8 cellular contexts compared by ENCODE assay signal in genomic region chr6:155495011-155495768, GRCh38. TPM values are rescaled to one million over a fixed set of nuclear protein-coding genes. Genes with fewer than 3 reads are reported as not detected.
DNase-seq lines count a peak whose midpoint lies in the region; FAIRE-seq and TF ChIP-seq lines count a peak whose summit lies in the region.

No MANE protein-coding gene starts in this region.

- CTCF ChIA-PET in BJ (lab: Yijun Ruan, JAX): interaction anchor here (0.5 to 7.6 kb wide), 16 partner anchors 9 to 1333 kb away, joined by 3 to 75 read pairs (median 3); no protein-coding TSS in a partner anchor
- CTCF ChIA-PET in H1 (lab: Charles Lee; ENCODE audit: partially characterized antibody): interaction anchor here (0.7 to 5.6 kb wide), 38 partner anchors 8 to 864 kb away, joined by 3 to 64 read pairs (median 4); partner anchors contain the start of gene NOX3
- CTCF ChIA-PET in GM10248 (lab: Yijun Ruan, JAX): interaction anchor here (0.7 to 2.2 kb wide), 3 partner anchors 10 to 168 kb away, joined by 3 to 5 read pairs (median 4); no protein-coding TSS in a partner anchor

- H3K18ac ChIP-seq in H1 (ENCODE audit: extremely low read depth, low read length): no peak overlapping the region

- H3K23me2 ChIP-seq in H1 (ENCODE audit: low read depth, low read length): no peaks in the 10 kb centered on the region

- no peaks in the 10 kb centered on the region; a peak in 1 of 7 replicates for H3K4me1 ChIP-seq in H1 (replicated peaks in 1 of 4; ENCODE audit: control insufficient read depth in 3 of 4, insufficient read depth in 4 of 4, low read length in 3 of 4)

- TF ChIP-seq CTCF in BJ (IDR thresholded peaks at IDR 0.05; ENCODE audit: insufficient read depth, low read depth, low read length) (peak; percentile 74), H1 (IDR thresholded peaks at IDR 0.05; ENCODE audit: control extremely low read depth in 1 of 3, insufficient read depth in 1 of 3, low read depth in 1 of 3, low read length in 3 of 3) (peak; percentile 73 to 82 (median 79)), GM10248 (IDR thresholded peaks at IDR 0.05; ENCODE audit: control extremely low read depth, extremely low read depth, low read depth, missing control alignments) (no peak)

- H3K9ac ChIP-seq in H1 (replicated peaks in 1 of 4; ENCODE audit: extremely low read depth in 1 of 4, low read depth in 3 of 4, low read length in 3 of 4): no peak overlapping the region

- POLR2A ChIA-PET in BJ (lab: Charles Lee) (interaction anchor here (0.5 kb wide), 1 partner anchor 14 kb away, joined by 4 read pairs; no protein-coding TSS in a partner anchor), H1 (lab: Charles Lee; ENCODE audit: partially characterized antibody) (interaction anchor here (1.1 kb wide), 1 partner anchor 25 kb away, joined by 3 read pairs; no protein-coding TSS in a partner anchor), GM10248 (lab: Yijun Ruan, JAX) (no interaction called here)

- H4K8ac ChIP-seq in H1 (ENCODE audit: extremely low read depth, insufficient read depth, low read length): no peak overlapping the region

- no peaks in the 10 kb centered on the region for H3K79me1 ChIP-seq in H1 (ENCODE audit: low read depth, low read length)

- no peak overlapping the region for H3K27ac ChIP-seq in H1 (ENCODE audit: low read depth, low read length)

- H3K4ac ChIP-seq in H1 (replicated peaks; ENCODE audit: insufficient read length, low read depth, low read length): no peak overlapping the region

- DNase-seq in BJ (ENCODE audit: low read depth) (peak; percentile 55), NCI-H1694 treated with DMSO at 0.1 percent for 48 hours (lab: John Stamatoyannopoulos, UW) (peak; percentile 10), H1 (ENCODE audit: low read depth in 1 of 2, low spot score in 2 of 2) (peak; percentile 53 to 59), myocyte (ENCODE audit: low read depth) (peak; percentile 47), NCI-H187 treated with DMSO at 0.1 percent for 48 hours (lab: John Stamatoyannopoulos, UW) (no peak), GM10248 (ENCODE audit: extremely low spot score) (no peak), SIG-M5 (lab: John Stamatoyannopoulos, UW) (no peak)
- DNase-seq in stimulated activated CD4-positive, alpha-beta T cell treated with anti-CD3 and anti-CD28 coated beads, Interleukin-2, amount 100 ng/mL, for 48 hours: no peak

- H4K91ac ChIP-seq in H1 (replicated peaks; ENCODE audit: insufficient read length, low read length): no peak overlapping the region

- no peak overlapping the region for H2BK15ac ChIP-seq in H1 (ENCODE audit: low read length)

- H3K79me2 ChIP-seq in H1 (ENCODE audit: control insufficient read depth in 1 of 2, insufficient read depth in 2 of 2, low read length in 2 of 2): no peaks in the 10 kb centered on the region

- TF ChIP-seq RAD21 in H1 (IDR thresholded peaks at IDR 0.05 in 1 of 2, conservative IDR thresholded peaks at IDR 0.05 in 1 of 2; ENCODE audit: low read depth in 2 of 2, low read length in 2 of 2): peak; percentile 97

- no peak overlapping the region for H2BK12ac ChIP-seq in H1 (ENCODE audit: low read depth, low read length)

- WGBS in H1 (ENCODE audit: extremely low coverage in 1 of 2, insufficient coverage in 1 of 2, insufficient read length in 1 of 2, insufficient replicate concordance in 2 of 2, low coverage in 1 of 2, low lambda C conversion rate in 2 of 2, missing lambda C conversion rate in 1 of 2), 2 experiments: 76% methylated on average over 10 of the region's 11 CpGs; no CpG with 5 or more reads in 1 of the 2 experiments

- no peak for TF ChIP-seq POLR2A in H1 (IDR thresholded peaks at IDR 0.05; ENCODE audit: control extremely low read depth in 1 of 2, low read depth in 2 of 2, low read length in 2 of 2)

- H3K36me3 ChIP-seq in BJ (ENCODE audit: control insufficient read depth, insufficient read depth, low read length) (no peaks in the 10 kb centered on the region; the same call in 1 of the 2 replicates), H1 (ENCODE audit: control insufficient read depth in 2 of 4, insufficient read depth in 4 of 4, low read length in 3 of 4) (no peaks in the 10 kb centered on the region)

- peaks cover 0 to 3% of the 10 kb centered on the region in 2 experiments; a peak in 1 of 4 replicates for H3K9me3 ChIP-seq in H1 (ENCODE audit: insufficient read depth in 2 of 2, low read depth in 1 of 2, low read length in 1 of 2)

- H2AK5ac ChIP-seq in H1 (ENCODE audit: low read depth, low read length): no peak overlapping the region

- no peak for TF ChIP-seq EP300 in H1 (IDR thresholded peaks at IDR 0.05; ENCODE audit: borderline replicate concordance in 1 of 2, low read depth in 2 of 2, low read length in 2 of 2)

- H3K4me3 ChIP-seq in BJ (ENCODE audit: low read depth, low read length): no peak overlapping the region
- H3K4me3 ChIP-seq in H1 (ENCODE audit: extremely low read depth in 1 of 4, insufficient read depth in 2 of 4, low read depth in 3 of 4, low read length in 4 of 4): no peak overlapping the region

- H2AFZ ChIP-seq in H1 (ENCODE audit: low read length): peak overlapping the region; percentile 98

- no peak overlapping the region for H2BK120ac ChIP-seq in H1 (replicated peaks; ENCODE audit: low read depth, low read length)

- no peak overlapping the region for H3K14ac ChIP-seq in H1 (ENCODE audit: insufficient read length)

- no peak overlapping the region for H2BK5ac ChIP-seq in H1 (ENCODE audit: low read depth, low read length)

- H3K56ac ChIP-seq in H1 (replicated peaks; ENCODE audit: insufficient read length, low read depth, low read length): no peak overlapping the region

- H2BK20ac ChIP-seq in H1 (ENCODE audit: low read length): no peak overlapping the region

- FAIRE-seq in H1 (lab: Jason Lieb, UNC): no peak

- H3K23ac ChIP-seq in H1 (ENCODE audit: insufficient read length): no peak overlapping the region

- H4K20me1 ChIP-seq in H1 (replicated peaks in 1 of 2; ENCODE audit: control insufficient read depth in 1 of 2, insufficient read depth in 2 of 2, low read length in 2 of 2): no peaks in the 10 kb centered on the region

- H4K5ac ChIP-seq in H1 (ENCODE audit: insufficient read length, low read depth, low read length): no peak overlapping the region

- no peak overlapping the region for H3K4me2 ChIP-seq in H1 (ENCODE audit: insufficient read depth in 1 of 2, low read depth in 2 of 2, low read length in 2 of 2)

- no peaks in the 10 kb centered on the region for H3K27me3 ChIP-seq in BJ (ENCODE audit: control insufficient read depth, insufficient read depth, low read length)
- no peaks in the 10 kb centered on the region for H3K27me3 ChIP-seq in H1 (replicated peaks in 1 of 4; ENCODE audit: control insufficient read depth in 3 of 4, extremely low read depth in 1 of 4, insufficient read depth in 3 of 4, low read length in 3 of 4)

TF ChIP-seq in H1, 55 proteins besides CTCF, POLR2A, EP300 and RAD21 (continues in another document):
- TF ChIP-seq HDAC2 (IDR thresholded peaks at IDR 0.05; ENCODE audit: borderline replicate concordance in 1 of 2, low read depth in 2 of 2, low read length in 2 of 2) (no peak), SIRT6 (IDR thresholded peaks at IDR 0.05; ENCODE audit: low read length) (no peak), EZH2 (IDR thresholded peaks at IDR 0.05; ENCODE audit: low read depth, low read length, severe bottlenecking) (no peak), TAF7 (optimal IDR thresholded peaks at IDR 0.05; ENCODE audit: borderline replicate concordance, low read depth, low read length) (no peak), SAP30 (IDR thresholded peaks at IDR 0.05; ENCODE audit: insufficient read depth, insufficient replicate concordance, low read length) (no peak), SP4 (IDR thresholded peaks at IDR 0.05; ENCODE audit: low read length) (no peak), JUND (IDR thresholded peaks at IDR 0.05; ENCODE audit: low read length) (no peak), SP1 (IDR thresholded peaks at IDR 0.05; ENCODE audit: low read depth, low read length) (no peak), POLR2AphosphoS5 (IDR thresholded peaks at IDR 0.05; ENCODE audit: low read depth, low read length) (no peak), YY1 (IDR thresholded peaks at IDR 0.05; ENCODE audit: low read depth, low read length) (peak; percentile 84; the same call in 1 of the 2 replicates)

RNA-seq across cellular contexts. Expression of gene NOX3, which starts 39.6 kb away (rescaled TPM):
- polyA plus RNA-seq in BJ (2011; rRNA removed): not detected in 2 replicates
- polyA minus RNA-seq in BJ (2011; rRNA and poly(A)+ RNA removed): not detected in 2 replicates
- not detected in 2 replicates for total RNA-seq in H1 (2021; fragmentation: NEBNext Ultra II Directional; extraction: Animal tissue kit (Norgen Biotek cat#: 25700))
- polyA plus RNA-seq in H1 (2011; rRNA removed): not detected in 2 replicates
- polyA plus RNA-seq in H1 (2011; cell fraction: cytosol; rRNA removed): not detected
- polyA plus RNA-seq in H1 (2011; cell fraction: nucleus; rRNA removed): not detected
- not detected in 4 replicates for polyA plus RNA-seq in H1 (2012, experiment 1 of 2)
- polyA plus RNA-seq in H1 (2012, experiment 2 of 2): not detected
- polyA plus RNA-seq in H1 (2013, experiment 1 of 2): 0.02 TPM
- 0.04 TPM for polyA plus RNA-seq in H1 (2013, experiment 2 of 2)
- not detected in 2 replicates for polyA minus RNA-seq in H1 (2011; rRNA and poly(A)+ RNA removed)
- not detected for polyA minus RNA-seq in H1 (2011; cell fraction: cytosol; rRNA and poly(A)+ RNA removed)
- not detected for polyA minus RNA-seq in H1 (2011; cell fraction: nucleus; rRNA and poly(A)+ RNA removed)
- not detected in 2 replicates for total RNA-seq in myocyte
- not detected for polyA plus RNA-seq in myocyte (2012)

Comparison
In these comparisons a context has a peak if more than half of its experiments do, and no peak if none do; other contexts are left out.
1. DNase-seq: peak in BJ (single experiment), NCI-H1694 treated with DMSO at 0.1 percent for 48 hours (single experiment), H1 (2 of 2) and myocyte (single experiment); none in NCI-H187 treated with DMSO at 0.1 percent for 48 hours (single experiment), GM10248 (single experiment), stimulated activated CD4-positive, alpha-beta T cell treated with anti-CD3 and anti-CD28 coated beads, Interleukin-2, amount 100 ng/mL, for 48 hours (0 of 2) and SIG-M5 (single experiment).